8 cellular contexts compared by ENCODE assay signal in the genomic region with DNA sequence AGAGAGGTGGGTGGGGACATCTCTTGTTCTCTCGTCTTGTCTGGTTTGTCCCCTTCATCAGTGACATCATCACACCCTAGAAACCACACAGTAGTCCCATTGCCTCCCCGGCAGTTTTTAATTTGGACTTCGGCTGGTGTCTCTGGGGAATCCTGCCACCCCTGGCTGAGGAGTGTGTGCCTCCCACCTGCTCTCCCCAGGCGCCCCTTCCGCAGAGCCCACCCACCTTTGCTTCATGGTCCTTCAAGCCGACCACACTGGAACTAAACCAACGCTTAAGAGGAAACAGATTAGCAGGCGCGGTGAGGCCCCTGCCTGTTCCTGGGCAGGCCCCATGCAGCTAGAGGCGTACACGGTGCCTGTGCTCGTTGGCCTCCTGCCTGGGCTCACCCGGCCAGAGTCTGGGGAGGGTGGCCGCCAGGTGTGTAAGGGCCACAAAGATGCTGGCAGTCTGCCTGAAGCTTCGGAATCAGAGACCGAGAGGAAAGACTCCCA.
DNase-seq lines count a peak whose midpoint lies in the region; ATAC-seq and TF ChIP-seq lines count a peak whose summit lies in the region.

No MANE protein-coding gene starts in this region.

- CTCF ChIA-PET in activated CD8-positive, alpha-beta T cell treated with anti-CD3 and anti-CD28 coated beads, Interleukin-2, amount 10 ng/mL, durations not matched to agents 7 days and 5 days (lab: Charles Lee) = interaction anchor here (1.0 to 1.2 kb wide), 3 partner anchors 10 to 115 kb away, joined by 3 to 6 read pairs (median 4); no protein-coding TSS in a partner anchor

- POLR2A ChIA-PET in activated CD8-positive, alpha-beta T cell treated with anti-CD3 and anti-CD28 coated beads, Interleukin-2, amount 10 ng/mL, durations not matched to agents 7 days and 5 days (lab: Charles Lee) = interaction anchor here (1.1 to 1.9 kb wide), 3 partner anchors 10 to 75 kb away, joined by 3 to 13 read pairs (median 7); no protein-coding TSS in a partner anchor

- ATAC-seq in GM19395 (IDR thresholded peaks at IDR 0.05; ENCODE audit: unreplicated experiment) = peak; percentile 76
- ATAC-seq in HG03280 (IDR thresholded peaks at IDR 0.05; ENCODE audit: unreplicated experiment) = peak; percentile 55
- peak; percentile 82 for ATAC-seq in activated CD8-positive, alpha-beta T cell treated with anti-CD3 and anti-CD28 coated beads, Interleukin-2, amount 10 ng/mL, durations not matched to agents 7 days and 5 days
- no peak for ATAC-seq in HG02973 (IDR thresholded peaks at IDR 0.05; ENCODE audit: unreplicated experiment)

- peak; percentile 63 for DNase-seq in activated CD8-positive, alpha-beta T cell treated with anti-CD3 and anti-CD28 coated beads, Interleukin-2, amount 10 ng/mL, durations not matched to agents 7 days and 5 days
- no peak for DNase-seq in UCSD-AML1 (lab: John Stamatoyannopoulos, UW; ENCODE audit: unreplicated experiment)
- no peak for DNase-seq in ecto neural progenitor cell (ENCODE audit: low spot score)
- no peak for DNase-seq in HFFc6

- H3K9me3 Mint-ChIP-seq in activated CD8-positive, alpha-beta T cell treated with anti-CD3 and anti-CD28 coated beads, Interleukin-2, amount 10 ng/mL, durations not matched to agents 7 days and 5 days (ENCODE audit: insufficient read depth) = no peaks in the 10 kb centered on the region
- H3K9me3 Mint-ChIP-seq in nephron (no peaks in the 10 kb centered on the region), HFFc6 (no peaks in the 10 kb centered on the region)

- H3K36me3 Mint-ChIP-seq in activated CD8-positive, alpha-beta T cell treated with anti-CD3 and anti-CD28 coated beads, Interleukin-2, amount 10 ng/mL, durations not matched to agents 7 days and 5 days (ENCODE audit: low read depth) = no peaks in the 10 kb centered on the region
- H3K36me3 Mint-ChIP-seq in nephron (ENCODE audit: low read depth) (no peaks in the 10 kb centered on the region), HFFc6 (ENCODE audit: low read depth) (peaks cover 3% of the 10 kb centered on the region; the same call in 1 of the 2 replicates)

- TF ChIP-seq CTCF in nephron (IDR thresholded peaks at IDR 0.05; ENCODE audit: unreplicated experiment in 3 of 3) = no peak
- TF ChIP-seq CTCF in HFFc6 (IDR thresholded peaks at IDR 0.05) = no peak

- H3K4me3 Mint-ChIP-seq in activated CD8-positive, alpha-beta T cell treated with anti-CD3 and anti-CD28 coated beads, Interleukin-2, amount 10 ng/mL, durations not matched to agents 7 days and 5 days = peak overlapping the region; percentile 70
- H3K4me3 Mint-ChIP-seq in nephron (no peak overlapping the region), HFFc6 (no peak overlapping the region)

- H3K27ac Mint-ChIP-seq in activated CD8-positive, alpha-beta T cell treated with anti-CD3 and anti-CD28 coated beads, Interleukin-2, amount 10 ng/mL, durations not matched to agents 7 days and 5 days = peak overlapping the region; percentile 93
- H3K27ac Mint-ChIP-seq in nephron (peak overlapping the region; percentile 14 to 19 (median 18)), HFFc6 (no peak overlapping the region)

- peaks cover 39% of the 10 kb centered on the region for H3K4me1 Mint-ChIP-seq in activated CD8-positive, alpha-beta T cell treated with anti-CD3 and anti-CD28 coated beads, Interleukin-2, amount 10 ng/mL, durations not matched to agents 7 days and 5 days (ENCODE audit: low read depth)
- H3K4me1 Mint-ChIP-seq in nephron (peaks cover 63% of the 10 kb centered on the region), HFFc6 (ENCODE audit: low read depth) (peaks cover 20% of the 10 kb centered on the region)

- H3K27me3 Mint-ChIP-seq in activated CD8-positive, alpha-beta T cell treated with anti-CD3 and anti-CD28 coated beads, Interleukin-2, amount 10 ng/mL, durations not matched to agents 7 days and 5 days (ENCODE audit: low read depth) = no peaks in the 10 kb centered on the region
- H3K27me3 Mint-ChIP-seq in nephron (ENCODE audit: low read depth) (peaks cover 4% of the 10 kb centered on the region), HFFc6 (ENCODE audit: insufficient read depth) (no peaks in the 10 kb centered on the region; the same call in 1 of the 2 replicates)
